In the genomic region with DNA sequence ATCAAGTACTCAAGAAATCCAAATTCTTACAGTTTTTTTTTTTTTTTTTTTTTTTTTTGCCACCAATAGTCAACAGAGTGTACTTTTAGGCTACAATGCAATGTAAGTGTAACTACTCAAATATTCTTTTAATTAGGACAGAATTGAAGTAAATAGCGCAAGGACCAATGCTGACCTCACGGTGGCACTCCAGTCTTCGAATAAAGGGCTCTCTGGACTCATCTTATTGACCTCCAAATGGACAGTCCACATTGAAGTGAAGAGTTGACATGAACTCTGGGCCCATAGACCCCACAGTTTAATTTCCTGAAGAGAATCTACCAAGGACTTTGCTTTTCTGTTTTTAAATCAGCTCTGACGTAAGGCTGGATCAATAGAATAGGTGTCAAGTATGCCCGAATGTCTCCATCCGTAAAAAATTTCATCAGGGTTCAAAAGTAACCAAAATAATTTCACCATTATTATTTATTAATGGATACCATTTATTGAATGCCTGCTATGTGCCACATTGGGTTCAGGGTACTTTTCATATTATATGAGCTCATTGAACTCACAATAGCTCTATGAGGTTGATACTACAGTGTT, we compare ENCODE assay signal across 8 cellular contexts. TPM values are rescaled to one million over a fixed set of nuclear protein-coding genes. Genes with fewer than 3 reads are reported as not detected.
DNase-seq lines count a peak whose midpoint lies in the region; ATAC-seq and TF ChIP-seq lines count a peak whose summit lies in the region.

No MANE protein-coding gene starts in this region.

- no peak overlapping the region for H3K4me2 ChIP-seq in PC-9

- no peak overlapping the region for H2AFZ ChIP-seq in PC-9

- no TSS peak for BruUV-seq in PC-9 (replicated peaks; lab: Mats Ljungman, UMichigan)

- TF ChIP-seq CTCF in PC-9 (conservative IDR thresholded peaks at IDR 0.05) = peak; percentile 68
- TF ChIP-seq CTCF in fibroblast of pulmonary artery (IDR thresholded peaks at IDR 0.05; ENCODE audit: low read length, missing control alignments) = peak; percentile 55

- H3K79me2 ChIP-seq in PC-9 (ENCODE audit: low read depth) = no peaks in the 10 kb centered on the region

- peaks cover 6% of the 10 kb centered on the region for H3K4me1 Mint-ChIP-seq in stimulated activated naive CD8-positive, alpha-beta T cell treated with anti-CD3 and anti-CD28 coated beads, Interleukin-15, amount 100 ng/mL, for 72 hours

- no peak overlapping the region for H3K27ac Mint-ChIP-seq in stimulated activated naive CD8-positive, alpha-beta T cell treated with anti-CD3 and anti-CD28 coated beads, Interleukin-15, amount 100 ng/mL, for 72 hours

- CTCF ChIA-PET in PC-9 (lab: Charles Lee) = interaction anchor here (0.6 to 1.5 kb wide), 5 partner anchors 80 to 929 kb away, joined by 5 to 22 read pairs (median 6); no protein-coding TSS in a partner anchor

- peak; percentile 43 for ATAC-seq in stimulated activated naive CD8-positive, alpha-beta T cell treated with anti-CD3 and anti-CD28 coated beads, Interleukin-15, amount 100 ng/mL, for 72 hours
- no peak for ATAC-seq in stimulated activated naive CD8-positive, alpha-beta T cell treated with anti-CD3 and anti-CD28 coated beads, Interleukin-15, Interleukin-2, amounts not matched to agents 100 U/mL and 50 U/mL, for 24 hours
- ATAC-seq in HG02981 (IDR thresholded peaks at IDR 0.05; ENCODE audit: unreplicated experiment) = no peak

- no peaks in the 10 kb centered on the region for H3K9me3 ChIP-seq in PC-9 (ENCODE audit: insufficient read depth, low read depth)

- no peaks in the 10 kb centered on the region for H3K27me3 ChIP-seq in PC-9 (ENCODE audit: insufficient read depth, low read depth)

- no peaks in the 10 kb centered on the region for H3K9me3 Mint-ChIP-seq in stimulated activated naive CD8-positive, alpha-beta T cell treated with anti-CD3 and anti-CD28 coated beads, Interleukin-15, amount 100 ng/mL, for 72 hours

- H3K4me3 ChIP-seq in PC-9 = no peak overlapping the region
- H3K4me3 ChIP-seq in fibroblast of pulmonary artery (replicated peaks; ENCODE audit: low read depth, low read length) = no peak overlapping the region

- peaks cover 66% of the 10 kb centered on the region for H3K27me3 Mint-ChIP-seq in stimulated activated naive CD8-positive, alpha-beta T cell treated with anti-CD3 and anti-CD28 coated beads, Interleukin-15, amount 100 ng/mL, for 72 hours

- no peak overlapping the region for H3K4me3 Mint-ChIP-seq in stimulated activated naive CD8-positive, alpha-beta T cell treated with anti-CD3 and anti-CD28 coated beads, Interleukin-15, amount 100 ng/mL, for 72 hours

- no peaks in the 10 kb centered on the region for H3K9me2 ChIP-seq in PC-9 (ENCODE audit: insufficient read depth)

- no peaks in the 10 kb centered on the region for H4K20me1 ChIP-seq in PC-9 (ENCODE audit: insufficient read depth)

- intact Hi-C loops in PC-9 (cut with micrococcal nuclease; ENCODE audit: unreplicated experiment) = loop anchor here (1.0 kb wide), 2 partner anchors 121 to 166 kb away; no protein-coding TSS in a partner anchor

- no peaks in the 10 kb centered on the region for H3K36me3 ChIP-seq in PC-9 (ENCODE audit: low read depth)

- H3K4me1 ChIP-seq in PC-9 (replicated peaks; ENCODE audit: insufficient read depth) = peaks cover 11% of the 10 kb centered on the region

- H3K27ac ChIP-seq in PC-9 = no peak overlapping the region

- peak in 1 of 2 donors; percentile 20 for DNase-seq in stimulated activated naive CD8-positive, alpha-beta T cell treated with anti-CD3 and anti-CD28 coated beads, Interleukin-15, amount 100 ng/mL, for 72 hours
- DNase-seq in stimulated activated naive CD8-positive, alpha-beta T cell treated with anti-CD3 and anti-CD28 coated beads, Interleukin-15, Interleukin-2, amounts not matched to agents 100 U/mL and 50 U/mL, for 24 hours = no peak
- DNase-seq in PC-9 (peak; percentile 19 to 48), fibroblast of pulmonary artery (ENCODE audit: low read depth) (peak; percentile 69), stromal cell of bone marrow (ENCODE audit: low read depth) (peak; percentile 25)
- no peak for DNase-seq in activated CD8-positive, alpha-beta memory T cell treated with anti-CD3 and anti-CD28 coated beads, Interleukin-2, amount 50 U/mL, for 48 hours
- DNase-seq in activated CD4-positive, alpha-beta T cell treated with anti-CD3 and anti-CD28 coated beads, Interleukin-2, amount 50 U/mL, for 48 hours = no peak

- POLR2A ChIA-PET in PC-9 (lab: Charles Lee; ENCODE audit: unreplicated experiment) = no interaction called here

- no peaks in the 10 kb centered on the region for H3F3A ChIP-seq in PC-9 (ENCODE audit: insufficient read depth, low read depth)

RNA-seq across cellular contexts. Expression of a gene that starts 7.3 kb away (rescaled TPM):
- total RNA-seq in PC-9 (2021) = 23.5 and 31.8 TPM in 2 replicates

RNA-seq across cellular contexts. Expression of a gene that starts 41.3 kb away (rescaled TPM):
- 18.7 and 28.9 TPM in 2 replicates for total RNA-seq in PC-9 (2021)

Comparison
In these comparisons a context has a peak if more than half of its experiments do, and no peak if none do; other contexts are left out.
1. DNase-seq: peak in PC-9 (2 of 2), fibroblast of pulmonary artery (single experiment) and stromal cell of bone marrow (single experiment); none in stimulated activated naive CD8-positive, alpha-beta T cell treated with anti-CD3 and anti-CD28 coated beads, Interleukin-15, Interleukin-2, amounts not matched to agents 100 U/mL and 50 U/mL, for 24 hours (single experiment), activated CD8-positive, alpha-beta memory T cell treated with anti-CD3 and anti-CD28 coated beads, Interleukin-2, amount 50 U/mL, for 48 hours (single experiment) and activated CD4-positive, alpha-beta T cell treated with anti-CD3 and anti-CD28 coated beads, Interleukin-2, amount 50 U/mL, for 48 hours (0 of 2).